Comparison of ENCODE assay signal across 6 cellular contexts in genomic region chr19:6739884-6740588, GRCh38. TPM values are rescaled to one million over a fixed set of nuclear protein-coding genes. Genes with fewer than 3 reads are reported as not detected.
DNase-seq lines count a peak whose midpoint lies in the region; ATAC-seq, FAIRE-seq and TF ChIP-seq lines count a peak whose summit lies in the region.
"Had no signal": no experiment of that assay in that cellular context is flagged by ENCODE, and none has a peak within 500 bp of the region (broad histone marks: within the 10 kb centered on the region; RNA-seq: fewer than 3 reads in every experiment).

No MANE protein-coding gene starts in this region.

- H3K27ac Mint-ChIP-seq in astrocyte (ENCODE audit: unreplicated experiment) = no peak overlapping the region

- H3K9ac ChIP-seq in Karpas-422 (ENCODE audit: low read length) = peak overlapping the region; percentile 78
- H3K9ac ChIP-seq in astrocyte (ENCODE audit: low read length) = peak overlapping the region; percentile 83

- H3K4me3 Mint-ChIP-seq in astrocyte (ENCODE audit: unreplicated experiment) = peak overlapping the region; percentile 89

- H3K4me1 ChIP-seq in Karpas-422 (ENCODE audit: low read length) (peaks cover 45% of the 10 kb centered on the region), astrocyte (ENCODE audit: insufficient read depth, low read length) (peaks cover 41% of the 10 kb centered on the region)

- H3K27ac ChIP-seq in Karpas-422 (ENCODE audit: low read length) = 0 out of 2 replicates have a peak overlapping the region, but pooled peaks have one; percentile 39
- peak overlapping the region; percentile 49 for H3K27ac ChIP-seq in astrocyte (ENCODE audit: low read depth, low read length)

- no peaks in the 10 kb centered on the region for H3K9me3 Mint-ChIP-seq in astrocyte (ENCODE audit: unreplicated experiment)

- H3K79me2 ChIP-seq in Karpas-422 (ENCODE audit: low read length) = 0 out of 2 replicates have a peak, but pooled peaks cover 3% of the 10 kb centered on the region
- H3K79me2 ChIP-seq in astrocyte (ENCODE audit: insufficient read depth, low read length) = peaks cover 39% of the 10 kb centered on the region

- no peak for ATAC-seq in GM18502 (IDR thresholded peaks at IDR 0.05; ENCODE audit: poor library complexity, unreplicated experiment)

- no peaks in the 10 kb centered on the region for H3K27me3 ChIP-seq in Karpas-422 (ENCODE audit: low read length)
- no peaks in the 10 kb centered on the region for H3K27me3 ChIP-seq in astrocyte (ENCODE audit: insufficient read depth, low read length)

- H3K9me3 ChIP-seq in Karpas-422 (ENCODE audit: low read length) (no peaks in the 10 kb centered on the region), astrocyte (ENCODE audit: insufficient read depth, low read depth, low read length) (no peaks in the 10 kb centered on the region)

- H3K36me3 ChIP-seq in Karpas-422 (ENCODE audit: insufficient read depth, low read length) (no peaks in the 10 kb centered on the region), astrocyte (ENCODE audit: insufficient read depth, low read length) (peaks cover 5% of the 10 kb centered on the region)

- DNase-seq in Karpas-422 (no peak), astrocyte (ENCODE audit: low read depth) (no peak), myocyte (ENCODE audit: low read depth) (peak; percentile 63), mesenteric fat pad (ENCODE audit: low spot score) (no peak)

- no peaks in the 10 kb centered on the region for H4K20me1 ChIP-seq in Karpas-422 (ENCODE audit: insufficient read depth, low read depth, low read length)
- peaks cover 10% of the 10 kb centered on the region for H4K20me1 ChIP-seq in astrocyte (ENCODE audit: insufficient read depth, low read length)

- FAIRE-seq in astrocyte (lab: Jason Lieb, UNC) = no peak
- FAIRE-seq: islet of Langerhans had no signal

- no peaks in the 10 kb centered on the region for H3K27me3 Mint-ChIP-seq in astrocyte (ENCODE audit: low read depth, unreplicated experiment)

- TF ChIP-seq CTCF in astrocyte (IDR thresholded peaks at IDR 0.05; ENCODE audit: insufficient read depth, low read depth, low read length) = no peak

- H3K4me2 ChIP-seq in Karpas-422 (ENCODE audit: low read depth, low read length, poor library complexity, severe bottlenecking) (peak overlapping the region; percentile 81), astrocyte (ENCODE audit: low read length) (peak overlapping the region; percentile 95)

- H2AFZ ChIP-seq in Karpas-422 (ENCODE audit: low read length) = no peak overlapping the region
- H2AFZ ChIP-seq in astrocyte (ENCODE audit: low read depth, low read length) = peak overlapping the region; percentile 68

- H3K9me2 ChIP-seq in Karpas-422 (replicated peaks; ENCODE audit: insufficient read depth, low read length) = no peaks in the 10 kb centered on the region

- peak overlapping the region; percentile 81 for H3K4me3 ChIP-seq in Karpas-422 (ENCODE audit: low read length)
- peak overlapping the region; percentile 78 for H3K4me3 ChIP-seq in astrocyte (ENCODE audit: insufficient read depth, low read depth, low read length)

- H3K36me3 Mint-ChIP-seq in astrocyte (ENCODE audit: low read depth, unreplicated experiment) = peaks cover 8% of the 10 kb centered on the region

- H3K4me1 Mint-ChIP-seq in astrocyte (ENCODE audit: low read depth, unreplicated experiment) = peaks cover 27% of the 10 kb centered on the region

RNA-seq across cellular contexts. Expression of gene TRIP10, which starts 0.6 kb away (rescaled TPM):
- 6.5 and 15.7 TPM in 2 replicates for total RNA-seq in Karpas-422 (2014; rRNA removed; shearing (Covaris generic); ENCODE audit: low replicate concordance)
- total RNA-seq in astrocyte = 36.3 and 41.4 TPM in 2 replicates
- 29.1 and 43.1 TPM in 2 replicates for total RNA-seq in myocyte
- 46.1 TPM for polyA plus RNA-seq in myocyte (2012)
- total RNA-seq in mesenteric fat pad = 88.3 TPM

RNA-seq across cellular contexts. Expression of gene GPR108, which starts 2.7 kb away (rescaled TPM):
- 34.7 and 41.8 TPM in 2 replicates for total RNA-seq in Karpas-422 (2014; rRNA removed; shearing (Covaris generic); ENCODE audit: low replicate concordance)
- total RNA-seq in astrocyte = 41.6 and 50.9 TPM in 2 replicates
- 32.0 and 36.8 TPM in 2 replicates for total RNA-seq in myocyte
- polyA plus RNA-seq in myocyte (2012) = 53.2 TPM
- 55.4 TPM for total RNA-seq in mesenteric fat pad

RNA-seq across cellular contexts. Expression of gene C3, which starts 19.6 kb away (rescaled TPM):
- total RNA-seq in Karpas-422 (2014; rRNA removed; shearing (Covaris generic); ENCODE audit: low replicate concordance) = not detected in 2 replicates
- total RNA-seq in astrocyte (0.77 and 2.4 TPM in 2 replicates), myocyte (2.1 and 7.2 TPM in 2 replicates), mesenteric fat pad (1,009 TPM)
- polyA plus RNA-seq in myocyte (2012) = 0.86 TPM

RNA-seq across cellular contexts. Expression of gene SH2D3A, which starts 27.2 kb away (rescaled TPM):
- 3.3 and 18.9 TPM in 2 replicates for total RNA-seq in Karpas-422 (2014; rRNA removed; shearing (Covaris generic); ENCODE audit: low replicate concordance)
- total RNA-seq in astrocyte = 0.91 and 2.6 TPM in 2 replicates
- total RNA-seq in myocyte = not detected in 2 replicates
- polyA plus RNA-seq in myocyte (2012) = 0.53 TPM
- total RNA-seq in mesenteric fat pad = 0.55 TPM

RNA-seq across cellular contexts. Expression of gene VAV1, which starts 32.5 kb away (rescaled TPM):
- 46.0 and 85.2 TPM in 2 replicates for total RNA-seq in Karpas-422 (2014; rRNA removed; shearing (Covaris generic); ENCODE audit: low replicate concordance)
- total RNA-seq in astrocyte (not detected in 2 replicates), myocyte (not detected in 2 replicates), mesenteric fat pad (16.4 TPM)
- polyA plus RNA-seq in myocyte (2012) = not detected

Comparison
In these comparisons a context has a peak if more than half of its experiments do, and no peak if none do; other contexts are left out.
1. RNA of gene C3, which starts 19.6 kb away (total RNA-seq): 1,009 TPM in mesenteric fat pad (single experiment); 0.77 to 2.4 TPM in astrocyte, 2.1 to 7.2 TPM in myocyte and not detected in Karpas-422; every median in the first group is over 100 times any median in the second.